1 cellular context compared by ENCODE assay signal in genomic region chr11:70068345-70068744, GRCh38.
TF ChIP-seq lines count a peak whose summit lies in the region.

No MANE protein-coding gene starts in this region.

TF ChIP-seq in H1, 55 proteins besides CTCF, POLR2A, EP300 and RAD21:
- TF ChIP-seq POU5F1 (IDR thresholded peaks at IDR 0.05; ENCODE audit: low read depth, low read length) (no peak), BCL11A (IDR thresholded peaks at IDR 0.05; ENCODE audit: low read depth in 2 of 2, low read length in 2 of 2) (no peak), KDM4A (IDR thresholded peaks at IDR 0.05; ENCODE audit: low read depth, low read length, severe bottlenecking) (no peak), SAP30 (IDR thresholded peaks at IDR 0.05; ENCODE audit: insufficient read depth, insufficient replicate concordance, low read length) (no peak), CREB1 (IDR thresholded peaks at IDR 0.05) (no peak), JUND (IDR thresholded peaks at IDR 0.05; ENCODE audit: low read length) (no peak), CHD1 (IDR thresholded peaks at IDR 0.05; ENCODE audit: low read depth, low read length) (no peak), PHF8 (conservative IDR thresholded peaks at IDR 0.05; ENCODE audit: low read depth, low read length) (no peak), CBX5 (IDR thresholded peaks at IDR 0.05; ENCODE audit: low read depth, low read length) (no peak), MAFK (IDR thresholded peaks at IDR 0.05; ENCODE audit: low read depth, low read length) (no peak), ASH2L (IDR thresholded peaks at IDR 0.05; ENCODE audit: low read length) (no peak)
TF ChIP-seq in H1: peak in this region for 0.
